In genomic region chr17:12765544-12765943, GRCh38 we compare ENCODE assay signal across 12 cellular contexts. TPM values are rescaled to one million over a fixed set of nuclear protein-coding genes. Genes with fewer than 3 reads are reported as not detected.
DNase-seq lines count a peak whose midpoint lies in the region; ATAC-seq and TF ChIP-seq lines count a peak whose summit lies in the region.
"Had no signal": no experiment of that assay in that cellular context is flagged by ENCODE, and none has a peak within 500 bp of the region (broad histone marks: within the 10 kb centered on the region; RNA-seq: fewer than 3 reads in every experiment).

No MANE protein-coding gene starts in this region.

- no peaks in the 10 kb centered on the region for H3K27me3 ChIP-seq in adrenal gland
- no peaks in the 10 kb centered on the region for H3K27me3 ChIP-seq in uterus
- H3K27me3 ChIP-seq: sigmoid colon had no signal

- DNase-seq in activated CD4-positive, alpha-beta T cell treated with anti-CD3 and anti-CD28 coated beads for 48 hours = peak; percentile 6
- DNase-seq in activated CD4-positive, alpha-beta T cell treated with anti-CD3 and anti-CD28 coated beads, Interleukin-2, amount 50 U/mL, for 1 hour = no peak
- DNase-seq in adrenal gland = peak in 6 of 7 donors; percentile 34 to 54 (median 46)
- peak; percentile 67 for DNase-seq in left cardiac atrium
- peak; percentile 26 to 63 for DNase-seq in uterus
- DNase-seq in NCI-H774 (lab: John Stamatoyannopoulos, UW) = no peak
- no peak for DNase-seq in ureter (ENCODE audit: low spot score)
- DNase-seq: activated T-cell treated with anti-CD3 and anti-CD28 coated beads, Interleukin-2, amount 50 U/mL, for 48 hours; AML-193; NCI-H524 treated with DMSO at 0.1 percent for 48 hours; sigmoid colon had no signal

- H3K4me1 ChIP-seq in adrenal gland (replicated peaks in 1 of 2) (no peaks in the 10 kb centered on the region), uterus (peaks cover 0 to 3% of the 10 kb centered on the region in 2 donors)
- H3K4me1 ChIP-seq: sigmoid colon had no signal

- intact Hi-C loops in adrenal gland (cut with DNase I) = no loop called here
- intact Hi-C loops in left cardiac atrium (cut with DNase I) = loop anchor here in 1 of 2 donors (10.0 kb wide), 1 partner anchor 219 kb away; no protein-coding TSS in a partner anchor
- intact Hi-C loops in uterus (cut with DNase I; ENCODE audit: low total_unique reads) = no loop called here

- TF ChIP-seq CTCF in adrenal gland (IDR thresholded peaks at IDR 0.05) (no peak), uterus (IDR thresholded peaks at IDR 0.05) (no peak)

- ATAC-seq in left cardiac atrium = peak; percentile 89 to 96
- no peak for ATAC-seq in HG02678 (IDR thresholded peaks at IDR 0.05; ENCODE audit: unreplicated experiment)

- TF ChIP-seq POLR2A in adrenal gland (IDR thresholded peaks at IDR 0.05) (no peak), uterus (IDR thresholded peaks at IDR 0.05) (no peak)

- H3K9me3 ChIP-seq in adrenal gland (replicated peaks in 1 of 3) (no peaks in the 10 kb centered on the region), uterus (no peaks in the 10 kb centered on the region)
- H3K9me3 ChIP-seq: sigmoid colon had no signal

- 37 to 49% (median 44%) methylated on average over 6 of the region's 6 CpGs for WGBS in adrenal gland, 4 donors

- H3K36me3 ChIP-seq in adrenal gland (replicated peaks in 1 of 2) (no peaks in the 10 kb centered on the region), uterus (no peaks in the 10 kb centered on the region)

- H3K4me3 ChIP-seq in adrenal gland = no peak overlapping the region
- no peak overlapping the region for H3K4me3 ChIP-seq in uterus
- H3K4me3 ChIP-seq: sigmoid colon had no signal

- H3K27ac ChIP-seq in adrenal gland (no peak overlapping the region), uterus (no peak overlapping the region)
- H3K27ac ChIP-seq: sigmoid colon had no signal

RNA-seq across cellular contexts. Expression of gene ARHGAP44, which starts 23.8 kb away (rescaled TPM):
- 10 to 100 TPM in 1 of 8 donors, 1 to 10 TPM in 7; 1.6 to 45.2 (median 3.9) TPM for total RNA-seq in adrenal gland
- polyA plus RNA-seq in adrenal gland = 1 to 10 TPM; 1.7 to 2.8 (median 2.0) TPM
- total RNA-seq in left cardiac atrium = 10 to 100 TPM in 1 of 2 donors, 1 to 10 TPM in 1; 7.7 to 10.8 TPM
- total RNA-seq in uterus = 10 to 100 TPM in 2 of 4 donors, 1 to 10 TPM in 2; 2.6 to 19.1 (median 13.2) TPM
- total RNA-seq in ureter = 8.8 TPM

Comparison
In these comparisons a context has a peak if more than half of its experiments do, and no peak if none do; other contexts are left out.
1. DNase-seq: peak in activated CD4-positive, alpha-beta T cell treated with anti-CD3 and anti-CD28 coated beads for 48 hours (single experiment), adrenal gland (6 of 7), left cardiac atrium (single experiment) and uterus (2 of 2); none in activated CD4-positive, alpha-beta T cell treated with anti-CD3 and anti-CD28 coated beads, Interleukin-2, amount 50 U/mL, for 1 hour (single experiment), NCI-H774 (single experiment) and ureter (single experiment).